18 cellular contexts compared by ENCODE assay signal in the genomic region with DNA sequence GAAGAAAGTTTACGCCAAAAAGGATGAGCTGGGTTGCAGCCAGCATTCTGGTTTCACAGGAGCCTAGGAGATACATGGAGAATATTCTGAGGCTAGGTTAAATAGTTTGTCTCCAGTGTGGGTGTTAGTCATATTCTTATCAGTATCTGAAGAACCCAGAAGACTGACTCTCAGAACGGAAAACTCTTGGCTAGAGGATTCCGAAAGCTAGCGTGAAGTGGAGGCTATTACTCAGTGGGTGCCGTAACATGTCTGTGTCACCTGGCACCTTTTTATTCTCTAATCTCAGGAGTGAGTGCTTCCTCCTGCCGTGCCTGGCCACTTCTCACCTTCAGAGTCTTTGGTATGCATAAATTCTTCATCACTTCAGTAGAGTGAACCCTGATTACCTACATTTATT.
"Had no signal": no experiment of that assay in that cellular context is flagged by ENCODE, and none has a peak within 500 bp of the region (broad histone marks: within the 10 kb centered on the region; RNA-seq: fewer than 3 reads in every experiment).

No MANE protein-coding gene starts in this region.

- H3K36me3 ChIP-seq: cardiac muscle cell, pancreas, spleen had no signal

- H3K4me3 ChIP-seq: cardiac muscle cell, pancreas, spleen had no signal

- H3K27ac ChIP-seq: cardiac muscle cell, pancreas, spleen had no signal

- DNase-seq: activated CD4-positive, alpha-beta memory T cell treated with anti-CD3 and anti-CD28 coated beads for 36 hours; activated CD4-positive, alpha-beta T cell treated with anti-CD3 and anti-CD28 coated beads for 36 hours; activated CD8-positive, alpha-beta memory T cell treated with anti-CD3 and anti-CD28 coated beads, Interleukin-2, amount 10 ng/mL, durations not matched to agents 7 days and 5 days; activated naive CD4-positive, alpha-beta T cell treated with anti-CD3 and anti-CD28 coated beads, Interleukin-2, amount 10 ng/mL, durations not matched to agents 7 days and 5 days; activated T-cell treated with anti-CD3 and anti-CD28 coated beads, Interleukin-2, amount 50 U/mL, for 1 hour; kidney; left ventricle myocardium superior; pancreas; spleen; stimulated activated CD4-positive, alpha-beta T cell treated with anti-CD3 and anti-CD28 coated beads, Interleukin-1b, Interleukin-23, amount 100 ng/mL, for 48 hours; stimulated activated naive CD8-positive, alpha-beta T cell treated with anti-CD3 and anti-CD28 coated beads, Interleukin-15, amount 100 ng/mL, for 72 hours; T1000 had no signal

- ATAC-seq: activated CD4-positive, alpha-beta T cell treated with anti-CD3 and anti-CD28 coated beads for 36 hours; activated CD8-positive, alpha-beta memory T cell treated with anti-CD3 and anti-CD28 coated beads, Interleukin-2, amount 10 ng/mL, durations not matched to agents 7 days and 5 days; left ventricle myocardium superior; pancreas; sciatic nerve; stimulated activated naive CD8-positive, alpha-beta T cell treated with anti-CD3 and anti-CD28 coated beads, Interleukin-15, amount 100 ng/mL, for 72 hours had no signal

- H3K36me3 Mint-ChIP-seq: activated naive CD4-positive, alpha-beta T cell treated with anti-CD3 and anti-CD28 coated beads, Interleukin-2, amount 10 ng/mL, durations not matched to agents 7 days and 5 days; mesothelial cell of epicardium had no signal

- H3K27me3 ChIP-seq: cardiac muscle cell, pancreas, spleen had no signal

- H3K4me1 ChIP-seq: spleen had no signal

- FAIRE-seq: colon, endometrium, kidney, pancreas had no signal

- H3K9me3 Mint-ChIP-seq: activated CD4-positive, alpha-beta memory T cell treated with anti-CD3 and anti-CD28 coated beads for 36 hours; activated T-helper 2 cell treated with anti-CD3 and anti-CD28 coated beads, Interferon-gamma antibody, Interleukin-2, Interleukin-4, amounts not matched to agents 10 μg/mL and 5 μg/mL and 100 μg/mL, durations not matched to agents 14 hours and 24 hours and 36 hours had no signal

- H3K4me3 Mint-ChIP-seq: activated CD4-positive, alpha-beta memory T cell treated with anti-CD3 and anti-CD28 coated beads for 36 hours; activated CD4-positive, alpha-beta T cell treated with anti-CD3 and anti-CD28 coated beads for 36 hours; activated CD8-positive, alpha-beta memory T cell treated with anti-CD3 and anti-CD28 coated beads, Interleukin-2, amount 10 ng/mL, durations not matched to agents 7 days and 5 days; activated naive CD4-positive, alpha-beta T cell treated with anti-CD3 and anti-CD28 coated beads, Interleukin-2, amount 10 ng/mL, durations not matched to agents 7 days and 5 days; mesothelial cell of epicardium; stimulated activated naive CD8-positive, alpha-beta T cell treated with anti-CD3 and anti-CD28 coated beads, Interleukin-15, amount 100 ng/mL, for 72 hours had no signal

- H3K4me1 Mint-ChIP-seq: activated CD4-positive, alpha-beta T cell treated with anti-CD3 and anti-CD28 coated beads for 36 hours; activated CD8-positive, alpha-beta memory T cell treated with anti-CD3 and anti-CD28 coated beads, Interleukin-2, amount 10 ng/mL, durations not matched to agents 7 days and 5 days; activated naive CD4-positive, alpha-beta T cell treated with anti-CD3 and anti-CD28 coated beads, Interleukin-2, amount 10 ng/mL, durations not matched to agents 7 days and 5 days; mesothelial cell of epicardium; stimulated activated naive CD8-positive, alpha-beta T cell treated with anti-CD3 and anti-CD28 coated beads, Interleukin-15, amount 100 ng/mL, for 72 hours had no signal

- H3K27me3 Mint-ChIP-seq: activated CD4-positive, alpha-beta memory T cell treated with anti-CD3 and anti-CD28 coated beads for 36 hours; activated CD4-positive, alpha-beta T cell treated with anti-CD3 and anti-CD28 coated beads for 36 hours; activated CD8-positive, alpha-beta memory T cell treated with anti-CD3 and anti-CD28 coated beads, Interleukin-2, amount 10 ng/mL, durations not matched to agents 7 days and 5 days; activated naive CD4-positive, alpha-beta T cell treated with anti-CD3 and anti-CD28 coated beads, Interleukin-2, amount 10 ng/mL, durations not matched to agents 7 days and 5 days; stimulated activated naive CD8-positive, alpha-beta T cell treated with anti-CD3 and anti-CD28 coated beads, Interleukin-15, amount 100 ng/mL, for 72 hours had no signal

- H3K27ac Mint-ChIP-seq: activated CD4-positive, alpha-beta memory T cell treated with anti-CD3 and anti-CD28 coated beads for 36 hours; activated CD4-positive, alpha-beta T cell treated with anti-CD3 and anti-CD28 coated beads for 36 hours; activated CD8-positive, alpha-beta memory T cell treated with anti-CD3 and anti-CD28 coated beads, Interleukin-2, amount 10 ng/mL, durations not matched to agents 7 days and 5 days; activated naive CD4-positive, alpha-beta T cell treated with anti-CD3 and anti-CD28 coated beads, Interleukin-2, amount 10 ng/mL, durations not matched to agents 7 days and 5 days; activated T-helper 2 cell treated with anti-CD3 and anti-CD28 coated beads, Interferon-gamma antibody, Interleukin-2, Interleukin-4, amounts not matched to agents 10 μg/mL and 5 μg/mL and 100 μg/mL, durations not matched to agents 14 hours and 24 hours and 36 hours; mesothelial cell of epicardium; stimulated activated naive CD8-positive, alpha-beta T cell treated with anti-CD3 and anti-CD28 coated beads, Interleukin-15, amount 100 ng/mL, for 72 hours had no signal

- H3K9me3 ChIP-seq: pancreas, spleen had no signal
